ENCODE assay signal across 18 cellular contexts in the genomic region with DNA sequence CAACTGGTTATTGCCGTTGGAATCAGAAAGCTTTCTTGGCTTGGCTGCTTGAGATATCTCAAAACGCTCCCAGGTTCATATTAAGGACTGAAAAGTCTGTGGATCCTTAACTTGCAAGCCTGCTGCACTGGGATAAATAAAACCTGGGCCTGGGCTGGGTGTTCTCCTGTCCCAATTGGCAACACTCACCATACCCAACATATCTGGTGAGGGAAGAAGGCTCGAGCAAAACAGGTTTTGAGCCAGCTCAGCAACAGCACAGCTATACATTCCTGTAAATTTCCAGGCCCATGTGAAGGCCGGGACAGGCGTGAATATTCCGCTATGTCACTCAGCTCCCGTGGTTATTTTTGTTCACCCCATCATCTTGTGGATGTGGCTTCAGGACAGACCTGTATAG.
DNase-seq lines count a peak whose midpoint lies in the region; FAIRE-seq and TF ChIP-seq lines count a peak whose summit lies in the region.
"Had no signal": no experiment of that assay in that cellular context is flagged by ENCODE, and none has a peak within 500 bp of the region (broad histone marks: within the 10 kb centered on the region; RNA-seq: fewer than 3 reads in every experiment).

No MANE protein-coding gene starts in this region.

- POLR2A ChIA-PET in OCI-LY7 (lab: Charles Lee) = interaction anchor here (0.6 to 3.9 kb wide), 13 partner anchors 9 to 166 kb away, joined by 3 to 54 read pairs (median 7); no protein-coding TSS in a partner anchor

- H3K27ac ChIP-seq in OCI-LY7 (ENCODE audit: low read depth, low read length, poor library complexity, severe bottlenecking) (peak overlapping the region; percentile 97), rectal smooth muscle tissue (ENCODE audit: low read depth, low read length) (peak overlapping the region; percentile 64), small intestine (ENCODE audit: low read depth in 1 of 2, low read length in 1 of 2) (no peak overlapping the region)
- H3K27ac ChIP-seq: colonic mucosa, neural progenitor cell, thyroid gland had no signal

- CTCF ChIA-PET in OCI-LY7 (lab: Charles Lee; ENCODE audit: unreplicated experiment) = interaction anchor here (2.3 kb wide), 1 partner anchor 12 kb away, joined by 10 read pairs; no protein-coding TSS in a partner anchor

- FAIRE-seq in small intestine (lab: Jason Lieb, UNC) = no peak
- FAIRE-seq: GM12892, RCC 7860 had no signal

- H4K20me1 ChIP-seq in OCI-LY7 (ENCODE audit: insufficient read depth, low read length) = no peaks in the 10 kb centered on the region

- H3K4me3 ChIP-seq in OCI-LY7 (ENCODE audit: low read depth, low read length, poor library complexity, severe bottlenecking) (no peak overlapping the region), fibroblast of villous mesenchyme (ENCODE audit: low read depth, low read length) (no peak overlapping the region), rectal smooth muscle tissue (ENCODE audit: low read length) (no peak overlapping the region), small intestine (ENCODE audit: low read depth in 1 of 2, low read length in 2 of 2) (no peak overlapping the region)
- H3K4me3 ChIP-seq: colonic mucosa, neural progenitor cell, thyroid gland had no signal

- no peaks in the 10 kb centered on the region for H3K9me3 ChIP-seq in OCI-LY7 (ENCODE audit: low read length)
- no peaks in the 10 kb centered on the region for H3K9me3 ChIP-seq in small intestine (ENCODE audit: control insufficient read depth, low read depth)
- H3K9me3 ChIP-seq: colonic mucosa, thyroid gland had no signal

- H3K9me2 ChIP-seq in OCI-LY7 (ENCODE audit: insufficient read depth, low read length) = no peaks in the 10 kb centered on the region

- TF ChIP-seq CTCF in OCI-LY7 (conservative IDR thresholded peaks at IDR 0.05; ENCODE audit: low read length) (no peak), fibroblast of villous mesenchyme (IDR thresholded peaks at IDR 0.05; ENCODE audit: insufficient read depth, low read depth, low read length) (no peak)

- 66 to 75% (median 71%) methylated on average over 7 of the region's 7 CpGs for WGBS in small intestine, 3 donors

- intact Hi-C loops in OCI-LY7 (cut with micrococcal nuclease; ENCODE audit: unreplicated experiment) = loop anchor here (10.0 kb wide), 1 partner anchor 1041 kb away; no protein-coding TSS in a partner anchor

- H3K9ac ChIP-seq in rectal smooth muscle tissue (ENCODE audit: low read length) = no peak overlapping the region
- H3K9ac ChIP-seq: neural progenitor cell had no signal

- peak overlapping the region; percentile 79; the same call in 1 of the 2 replicates for H2AFZ ChIP-seq in OCI-LY7 (ENCODE audit: low read length)
- H2AFZ ChIP-seq: neural progenitor cell had no signal

- BruUV-seq in OCI-LY7 (replicated peaks; lab: Mats Ljungman, UMichigan) = no TSS peak

- H3K36me3 ChIP-seq in OCI-LY7 (ENCODE audit: insufficient read depth, low read length) = 0 out of 2 replicates have a peak, but pooled peaks cover 3% of the 10 kb centered on the region
- H3K36me3 ChIP-seq in rectal smooth muscle tissue (ENCODE audit: control insufficient read depth, insufficient read depth, low read length) = no peaks in the 10 kb centered on the region
- H3K36me3 ChIP-seq in small intestine (ENCODE audit: control insufficient read depth in 2 of 2, insufficient read depth in 2 of 2, low read length in 2 of 2) = no peaks in the 10 kb centered on the region
- H3K36me3 ChIP-seq: colonic mucosa, neural progenitor cell, thyroid gland had no signal

- peak overlapping the region; percentile 79; the same call in 1 of the 2 replicates for H3K4me2 ChIP-seq in OCI-LY7 (ENCODE audit: low read length)
- H3K4me2 ChIP-seq: neural progenitor cell had no signal

- H3K4me1 ChIP-seq in OCI-LY7 (ENCODE audit: insufficient read depth, low read length, poor library complexity, severe bottlenecking) = peaks cover 95% of the 10 kb centered on the region
- peaks cover 28% of the 10 kb centered on the region for H3K4me1 ChIP-seq in rectal smooth muscle tissue (ENCODE audit: control insufficient read depth, insufficient read depth, low read length)
- peaks cover 0 to 2% of the 10 kb centered on the region in 2 donors for H3K4me1 ChIP-seq in small intestine (ENCODE audit: control insufficient read depth in 2 of 2, insufficient read depth in 1 of 2, low read depth in 1 of 2, low read length in 1 of 2)
- H3K4me1 ChIP-seq: colonic mucosa, thyroid gland had no signal

- DNase-seq in EH (ENCODE audit: low read depth) (peak; percentile 14), OCI-LY7 (ENCODE audit: low spot score) (no peak), fibroblast of villous mesenchyme (ENCODE audit: low read depth) (peak; percentile 40), NCI-H510A treated with DMSO at 0.1 percent for 48 hours (lab: John Stamatoyannopoulos, UW) (no peak), SIG-M5 treated with dmso at 0.1 percent for 504 hours (lab: John Stamatoyannopoulos, UW; ENCODE audit: unreplicated experiment) (no peak), NCI-H524 treated with DMSO at 0.1 percent for 48 hours (lab: John Stamatoyannopoulos, UW) (no peak), small intestine (no peak)
- DNase-seq: activated CD4-positive, alpha-beta T cell treated with anti-CD3 and anti-CD28 coated beads, Interleukin-2, amount 50 U/mL, for 1 hour; activated T-cell treated with anti-CD3 and anti-CD28 coated beads, Interleukin-2, amount 50 U/mL, for 4 hours; NCI-H1417 treated with DMSO at 0.1 percent for 48 hours; NCI-H524; stimulated activated CD4-positive, alpha-beta T cell treated with anti-CD3 and anti-CD28 coated beads, Interleukin-15, amount 100 ng/mL, for 24 hours; thyroid gland had no signal

- H3K27me3 ChIP-seq in rectal smooth muscle tissue (ENCODE audit: control insufficient read depth, insufficient read depth, low read length) (no peaks in the 10 kb centered on the region), small intestine (ENCODE audit: control insufficient read depth in 2 of 2, insufficient read depth in 2 of 2, low read length in 2 of 2) (peaks cover 0 to 3% of the 10 kb centered on the region in 2 donors)
- H3K27me3 ChIP-seq: colonic mucosa, neural progenitor cell, thyroid gland had no signal

- H3K79me2 ChIP-seq in OCI-LY7 (ENCODE audit: insufficient read depth, low read depth, low read length) = no peaks in the 10 kb centered on the region; the same call in 1 of the 2 replicates

Comparison
In these comparisons a context has a peak if more than half of its experiments do, and no peak if none do; other contexts are left out.
1. DNase-seq: peak in EH (single experiment) and fibroblast of villous mesenchyme (single experiment); none in OCI-LY7 (single experiment), NCI-H510A treated with DMSO at 0.1 percent for 48 hours (single experiment), SIG-M5 treated with dmso at 0.1 percent for 504 hours (single experiment), NCI-H524 treated with DMSO at 0.1 percent for 48 hours (single experiment) and small intestine (single experiment).
2. H3K27ac ChIP-seq: peak in OCI-LY7 (single experiment) and rectal smooth muscle tissue (single experiment); none in small intestine (0 of 2).